In the genomic region with DNA sequence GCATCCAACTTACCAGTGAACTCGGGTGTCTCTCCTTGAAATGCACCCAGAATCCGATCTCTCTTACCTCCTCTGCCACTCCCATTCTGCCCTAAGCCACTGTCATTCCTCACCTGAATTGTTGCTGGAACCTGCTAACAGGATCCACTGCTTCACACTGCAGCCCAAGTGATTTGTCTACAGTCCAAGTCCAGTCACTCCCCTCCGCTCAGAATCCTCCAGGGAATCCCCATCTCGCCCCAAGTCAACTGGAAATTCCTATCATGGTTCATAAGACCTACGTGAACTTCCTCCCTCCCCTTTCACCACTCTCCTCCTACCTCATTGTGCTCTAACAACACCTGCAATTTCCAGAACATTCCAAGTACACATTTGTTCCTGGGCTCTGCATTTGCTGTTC, we compare ENCODE assay signal across 27 cellular contexts.
"Had no signal": no experiment of that assay in that cellular context is flagged by ENCODE, and none has a peak within 500 bp of the region (broad histone marks: within the 10 kb centered on the region; RNA-seq: fewer than 3 reads in every experiment).

No MANE protein-coding gene starts in this region.

- DNase-seq: hippocampal formation; immature natural killer cell; kidney; left ventricle myocardium inferior; naive thymus-derived CD8-positive, alpha-beta T cell; nucleus accumbens; pancreas; posterior cingulate gyrus; right lobe of liver; stimulated activated CD4-positive, alpha-beta T cell treated with anti-CD3 and anti-CD28 coated beads, Interleukin-1b, Interleukin-23, amount 100 ng/mL, for 48 hours; stimulated activated CD4-positive, alpha-beta T cell treated with anti-CD3 and anti-CD28 coated beads, Interleukin-2, amount 100 ng/mL, for 48 hours; stimulated activated CD4-positive, alpha-beta T cell treated with anti-CD3 and anti-CD28 coated beads, Interleukin-4, amount 100 ng/mL, for 4 hours; stimulated activated CD8-positive, alpha-beta memory T cell treated with anti-CD3 and anti-CD28 coated beads, Interleukin-4, amount 100 ng/mL, for 48 hours; stimulated activated naive CD4-positive, alpha-beta T cell treated with Interleukin-2 at 50 U/mL for 16 hours; stimulated activated naive CD8-positive, alpha-beta T cell treated with anti-CD3 and anti-CD28 coated beads, Interleukin-15, amount 100 ng/mL, for 72 hours; substantia nigra; upper lobe of left lung had no signal

- H3K27ac ChIP-seq: left ventricle myocardium inferior, pancreas, prostate gland, right atrium auricular region, right lobe of liver, tibial nerve, upper lobe of left lung, vagina had no signal

- H3K27ac Mint-ChIP-seq: immature natural killer cell; memory B cell; naive thymus-derived CD8-positive, alpha-beta T cell; nephron; stimulated activated memory B cell treated with anti-CD40 and anti-IgM and Interleukin-4, amounts not matched to agents 10 μg/mL and 1 μg/mL and 100 μg/mL, for 72 hours; stimulated activated naive CD8-positive, alpha-beta T cell treated with anti-CD3 and anti-CD28 coated beads, Interleukin-15, amount 100 ng/mL, for 72 hours had no signal

- H3K4me3 Mint-ChIP-seq: immature natural killer cell; memory B cell; naive thymus-derived CD8-positive, alpha-beta T cell; nephron; neural crest cell; stimulated activated memory B cell treated with anti-CD40 and anti-IgM and Interleukin-4, amounts not matched to agents 10 μg/mL and 1 μg/mL and 100 μg/mL, for 72 hours; stimulated activated naive CD8-positive, alpha-beta T cell treated with anti-CD3 and anti-CD28 coated beads, Interleukin-15, amount 100 ng/mL, for 72 hours had no signal

- H3K4me3 ChIP-seq: left ventricle myocardium inferior, lung, pancreas, prostate gland, right atrium auricular region, right lobe of liver, smooth muscle cell, tibial nerve, upper lobe of left lung, vagina had no signal

- H3K36me3 ChIP-seq: left ventricle myocardium inferior, pancreas, prostate gland, right atrium auricular region, right lobe of liver, tibial nerve, upper lobe of left lung, vagina had no signal

- ATAC-seq: naive thymus-derived CD8-positive, alpha-beta T cell; right lobe of liver; stimulated activated memory B cell treated with anti-CD40 and anti-IgM and Interleukin-4, amounts not matched to agents 10 μg/mL and 1 μg/mL and 100 μg/mL, for 72 hours; stimulated activated naive CD8-positive, alpha-beta T cell treated with anti-CD3 and anti-CD28 coated beads, Interleukin-15, amount 100 ng/mL, for 72 hours had no signal

- H3K4me1 ChIP-seq: left ventricle myocardium inferior, pancreas, prostate gland, right atrium auricular region, right lobe of liver, tibial nerve, upper lobe of left lung, vagina had no signal

- H3K9me3 ChIP-seq: pancreas, prostate gland, right atrium auricular region, right lobe of liver, upper lobe of left lung, vagina had no signal

- H3K4me1 Mint-ChIP-seq: immature natural killer cell; nephron; neural crest cell; stimulated activated memory B cell treated with anti-CD40 and anti-IgM and Interleukin-4, amounts not matched to agents 10 μg/mL and 1 μg/mL and 100 μg/mL, for 72 hours; stimulated activated naive CD8-positive, alpha-beta T cell treated with anti-CD3 and anti-CD28 coated beads, Interleukin-15, amount 100 ng/mL, for 72 hours had no signal

- H3K4me2 ChIP-seq: smooth muscle cell had no signal

- H3K27me3 ChIP-seq: pancreas, right atrium auricular region, right lobe of liver, tibial nerve, upper lobe of left lung, vagina had no signal

- H3K27me3 Mint-ChIP-seq: stimulated activated naive CD8-positive, alpha-beta T cell treated with anti-CD3 and anti-CD28 coated beads, Interleukin-15, amount 100 ng/mL, for 72 hours had no signal
